Comparison of ENCODE assay signal across 1 cellular context in the genomic region with DNA sequence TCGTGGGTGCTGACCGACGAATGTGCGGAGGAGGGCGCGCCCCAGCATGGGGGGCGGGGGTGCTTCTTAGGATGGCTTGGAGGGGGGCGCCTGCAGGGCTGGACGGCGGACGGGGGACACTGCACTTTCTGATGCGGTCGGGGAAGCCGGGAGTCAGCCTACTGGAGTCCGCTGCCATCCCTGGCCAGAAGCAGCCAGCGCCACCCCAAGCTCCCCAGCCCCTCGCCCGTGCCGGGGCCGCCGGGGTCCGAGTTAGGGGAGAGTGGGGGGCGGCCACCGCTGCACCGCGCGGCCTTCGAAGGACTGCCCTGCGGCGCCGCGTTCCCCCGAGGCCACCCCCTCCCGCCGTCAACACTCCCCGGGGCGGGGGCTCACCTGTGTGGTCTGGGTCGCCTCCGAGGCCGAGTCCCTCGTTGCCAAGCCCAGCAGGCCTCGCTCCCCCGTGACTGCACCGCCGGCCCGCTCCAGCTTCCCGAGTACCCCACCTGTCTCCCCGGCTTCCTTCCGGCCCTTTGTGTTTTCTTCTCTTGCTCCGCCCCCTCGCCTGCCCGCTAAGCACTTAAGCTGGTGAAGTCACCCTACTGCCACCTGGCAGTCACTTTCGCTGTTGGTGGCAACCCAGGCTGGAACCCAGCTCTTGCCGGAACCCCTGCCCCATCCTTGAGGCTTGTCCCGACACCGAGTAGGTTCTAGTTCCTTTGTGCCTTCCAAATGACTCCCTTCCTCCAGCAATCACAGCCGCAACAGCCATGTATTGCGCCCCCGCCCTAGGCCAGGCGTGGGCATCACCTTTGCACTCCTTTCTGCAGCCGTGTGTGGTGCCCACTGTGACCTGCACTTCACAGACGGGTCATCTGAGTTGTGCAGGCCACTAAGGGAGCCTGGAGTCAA.
TF ChIP-seq lines count a peak whose summit lies in the region.

A gene with protein sequence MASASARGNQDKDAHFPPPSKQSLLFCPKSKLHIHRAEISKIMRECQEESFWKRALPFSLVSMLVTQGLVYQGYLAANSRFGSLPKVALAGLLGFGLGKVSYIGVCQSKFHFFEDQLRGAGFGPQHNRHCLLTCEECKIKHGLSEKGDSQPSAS (minus strand): TSS at position 492 of the 891 bp plus-strand sequence. CDS start 2,225 bp downstream, outside the sequence.

TF ChIP-seq in neural cell, 6 proteins besides CTCF, POLR2A, EP300 and RAD21 (continued from another document):
- TF ChIP-seq, protein P1, sequence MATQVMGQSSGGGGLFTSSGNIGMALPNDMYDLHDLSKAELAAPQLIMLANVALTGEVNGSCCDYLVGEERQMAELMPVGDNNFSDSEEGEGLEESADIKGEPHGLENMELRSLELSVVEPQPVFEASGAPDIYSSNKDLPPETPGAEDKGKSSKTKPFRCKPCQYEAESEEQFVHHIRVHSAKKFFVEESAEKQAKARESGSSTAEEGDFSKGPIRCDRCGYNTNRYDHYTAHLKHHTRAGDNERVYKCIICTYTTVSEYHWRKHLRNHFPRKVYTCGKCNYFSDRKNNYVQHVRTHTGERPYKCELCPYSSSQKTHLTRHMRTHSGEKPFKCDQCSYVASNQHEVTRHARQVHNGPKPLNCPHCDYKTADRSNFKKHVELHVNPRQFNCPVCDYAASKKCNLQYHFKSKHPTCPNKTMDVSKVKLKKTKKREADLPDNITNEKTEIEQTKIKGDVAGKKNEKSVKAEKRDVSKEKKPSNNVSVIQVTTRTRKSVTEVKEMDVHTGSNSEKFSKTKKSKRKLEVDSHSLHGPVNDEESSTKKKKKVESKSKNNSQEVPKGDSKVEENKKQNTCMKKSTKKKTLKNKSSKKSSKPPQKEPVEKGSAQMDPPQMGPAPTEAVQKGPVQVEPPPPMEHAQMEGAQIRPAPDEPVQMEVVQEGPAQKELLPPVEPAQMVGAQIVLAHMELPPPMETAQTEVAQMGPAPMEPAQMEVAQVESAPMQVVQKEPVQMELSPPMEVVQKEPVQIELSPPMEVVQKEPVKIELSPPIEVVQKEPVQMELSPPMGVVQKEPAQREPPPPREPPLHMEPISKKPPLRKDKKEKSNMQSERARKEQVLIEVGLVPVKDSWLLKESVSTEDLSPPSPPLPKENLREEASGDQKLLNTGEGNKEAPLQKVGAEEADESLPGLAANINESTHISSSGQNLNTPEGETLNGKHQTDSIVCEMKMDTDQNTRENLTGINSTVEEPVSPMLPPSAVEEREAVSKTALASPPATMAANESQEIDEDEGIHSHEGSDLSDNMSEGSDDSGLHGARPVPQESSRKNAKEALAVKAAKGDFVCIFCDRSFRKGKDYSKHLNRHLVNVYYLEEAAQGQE (IDR thresholded peaks at IDR 0.05; ENCODE audit: borderline replicate concordance) = peak; percentile 39
- TF ChIP-seq TAF1 (IDR thresholded peaks at IDR 0.05; ENCODE audit: low read depth) (peak; percentile 34), POLR2AphosphoS5 (IDR thresholded peaks at IDR 0.05) (peak; percentile 74), MXI1 (conservative IDR thresholded peaks at IDR 0.05; ENCODE audit: poor library complexity, severe bottlenecking) (no peak)
